Comparison of ENCODE assay signal across 17 cellular contexts in genomic region chr1:161705537-161705936, GRCh38. TPM values are rescaled to one million over a fixed set of nuclear protein-coding genes. Genes with fewer than 3 reads are reported as not detected.
DNase-seq lines count a peak whose midpoint lies in the region; ATAC-seq and TF ChIP-seq lines count a peak whose summit lies in the region.
"Had no signal": no experiment of that assay in that cellular context is flagged by ENCODE, and none has a peak within 500 bp of the region (broad histone marks: within the 10 kb centered on the region; RNA-seq: fewer than 3 reads in every experiment).

No MANE protein-coding gene starts in this region.

- peaks cover 18% of the 10 kb centered on the region for H3K4me1 ChIP-seq in ACC112 (ENCODE audit: control insufficient read depth, insufficient read depth, low read length, unreplicated experiment)
- peaks cover 0 to 4% of the 10 kb centered on the region in 2 donors for H3K4me1 ChIP-seq in ascending aorta
- H3K4me1 ChIP-seq: lower lobe of right lung, neural progenitor cell, sigmoid colon had no signal

- intact Hi-C loops in ascending aorta (cut with DNase I) = no loop called here

- POLR2A ChIA-PET in HEK293T (lab: Yijun Ruan, JAX) = no interaction called here

- no peak for TF ChIP-seq CTCF in ascending aorta (IDR thresholded peaks at IDR 0.05)

- CTCF ChIA-PET in HEK293T (lab: Yijun Ruan, JAX) = interaction anchor here (0.7 kb wide), 1 partner anchor 27 kb away, joined by 3 read pairs; no protein-coding TSS in a partner anchor

- H3K27ac ChIP-seq in ACC112 (ENCODE audit: low read depth, low read length) = peak overlapping the region; percentile 93
- peak overlapping the region; percentile 22 to 81 for H3K27ac ChIP-seq in ascending aorta
- H3K27ac ChIP-seq: lower lobe of right lung, neural progenitor cell, sigmoid colon had no signal

- H3K27me3 ChIP-seq in ACC112 (ENCODE audit: insufficient read depth, low read length) = no peaks in the 10 kb centered on the region
- H3K27me3 ChIP-seq in ascending aorta = no peaks in the 10 kb centered on the region
- H3K27me3 ChIP-seq: neural progenitor cell, sigmoid colon had no signal

- no peak overlapping the region for H2AFZ ChIP-seq in ACC112 (ENCODE audit: low read length, unreplicated experiment)
- H2AFZ ChIP-seq: neural progenitor cell had no signal

- H3K36me3 ChIP-seq in ACC112 (ENCODE audit: insufficient read depth, low read length) (no peaks in the 10 kb centered on the region), ascending aorta (no peaks in the 10 kb centered on the region)
- H3K36me3 ChIP-seq: lower lobe of right lung, neural progenitor cell, sigmoid colon had no signal

- no peaks in the 10 kb centered on the region for H3K9me3 ChIP-seq in ascending aorta
- H3K9me3 ChIP-seq: lower lobe of right lung, sigmoid colon had no signal

- ATAC-seq in GM19395 (IDR thresholded peaks at IDR 0.05; ENCODE audit: unreplicated experiment) (peak; percentile 35), HG03159 (IDR thresholded peaks at IDR 0.05; ENCODE audit: unreplicated experiment) (peak; percentile 44), GM21786 (IDR thresholded peaks at IDR 0.05; ENCODE audit: unreplicated experiment) (no peak), GM19035 (IDR thresholded peaks at IDR 0.05; ENCODE audit: unreplicated experiment) (no peak)
- ATAC-seq: activated CD4-positive, alpha-beta T cell treated with anti-CD3 and anti-CD28 coated beads for 36 hours; lower lobe of right lung had no signal

- H3K4me3 ChIP-seq in ACC112 (ENCODE audit: low read depth, low read length) (no peak overlapping the region), ascending aorta (no peak overlapping the region)
- H3K4me3 ChIP-seq: lower lobe of right lung, neural progenitor cell, sigmoid colon had no signal

- H3K79me2 ChIP-seq in ACC112 (ENCODE audit: control insufficient read depth, insufficient read depth, low read length, unreplicated experiment) = no peaks in the 10 kb centered on the region

- no peak for DNase-seq in ascending aorta (ENCODE audit: low spot score in 2 of 2)
- DNase-seq in NCI-H82 treated with DMSO at 0.1 percent for 48 hours (lab: John Stamatoyannopoulos, UW; ENCODE audit: unreplicated experiment) = no peak
- no peak for DNase-seq in HEK293T (ENCODE audit: extremely low spot score)
- DNase-seq: activated CD4-positive, alpha-beta T cell treated with anti-CD3 and anti-CD28 coated beads for 36 hours; COR-L47; effector CD8-positive, alpha-beta T cell; lower lobe of right lung; NCI-H146; sigmoid colon; stimulated activated naive CD4-positive, alpha-beta T cell had no signal

TF ChIP-seq in HEK293T, 16 proteins besides CTCF, POLR2A, EP300 and RAD21:
- no peak for TF ChIP-seq L3MBTL2 (conservative IDR thresholded peaks at IDR 0.05)
- TF ChIP-seq FOXA1 (IDR thresholded peaks at IDR 0.05) = no peak
- no peak for TF ChIP-seq ZNF384 (IDR thresholded peaks at IDR 0.05)
- no peak for TF ChIP-seq FOXM1 (IDR thresholded peaks at IDR 0.05; ENCODE audit: borderline replicate concordance)
- TF ChIP-seq FOXK2 (IDR thresholded peaks at IDR 0.05) = no peak
- TF ChIP-seq LEF1 (IDR thresholded peaks at IDR 0.05; ENCODE audit: borderline replicate concordance) = no peak
- no peak for TF ChIP-seq ARNT (IDR thresholded peaks at IDR 0.05)
- TF ChIP-seq TARDBP (IDR thresholded peaks at IDR 0.05) = no peak
- TF ChIP-seq HDGF (IDR thresholded peaks at IDR 0.05; ENCODE audit: borderline replicate concordance) = no peak
- no peak for TF ChIP-seq SP1 (IDR thresholded peaks at IDR 0.05)
- no peak for TF ChIP-seq CTBP1 (IDR thresholded peaks at IDR 0.05; ENCODE audit: borderline replicate concordance)
- TF ChIP-seq NFRKB (IDR thresholded peaks at IDR 0.05) = no peak
TF ChIP-seq in HEK293T: peak in this region for 0.

RNA-seq across cellular contexts. Expression of gene FCRLA, which starts 1.5 kb away (rescaled TPM):
- not detected for total RNA-seq in ascending aorta
- total RNA-seq: activated CD4-positive, alpha-beta T cell treated with anti-CD3 and anti-CD28 coated beads for 36 hours; activated naive CD4-positive, alpha-beta T cell treated with anti-CD3 and anti-CD28 coated beads, Interleukin-2, amount 50 U/mL, for 72 hours; sigmoid colon had no signal

RNA-seq across cellular contexts. Expression of gene FCRLB, which starts 15.8 kb away (rescaled TPM):
- not detected for total RNA-seq in ascending aorta
- total RNA-seq: activated CD4-positive, alpha-beta T cell treated with anti-CD3 and anti-CD28 coated beads for 36 hours; activated naive CD4-positive, alpha-beta T cell treated with anti-CD3 and anti-CD28 coated beads, Interleukin-2, amount 50 U/mL, for 72 hours had no signal

RNA-seq across cellular contexts. Expression of gene FCGR2B, which starts 42.6 kb away (rescaled TPM):
- 14.5 TPM for total RNA-seq in ascending aorta
- total RNA-seq: activated CD4-positive, alpha-beta T cell treated with anti-CD3 and anti-CD28 coated beads for 36 hours had no signal

RNA-seq across cellular contexts. Expression of gene DUSP12, which starts 44.0 kb away (rescaled TPM):
- 21.0 TPM for total RNA-seq in ascending aorta

Comparison
In these comparisons a context has a peak if more than half of its experiments do, and no peak if none do; other contexts are left out.
1. ATAC-seq: peak in GM19395 (single experiment) and HG03159 (single experiment); none in GM21786 (single experiment) and GM19035 (single experiment).